ENCODE assay signal across 17 cellular contexts in the genomic region with DNA sequence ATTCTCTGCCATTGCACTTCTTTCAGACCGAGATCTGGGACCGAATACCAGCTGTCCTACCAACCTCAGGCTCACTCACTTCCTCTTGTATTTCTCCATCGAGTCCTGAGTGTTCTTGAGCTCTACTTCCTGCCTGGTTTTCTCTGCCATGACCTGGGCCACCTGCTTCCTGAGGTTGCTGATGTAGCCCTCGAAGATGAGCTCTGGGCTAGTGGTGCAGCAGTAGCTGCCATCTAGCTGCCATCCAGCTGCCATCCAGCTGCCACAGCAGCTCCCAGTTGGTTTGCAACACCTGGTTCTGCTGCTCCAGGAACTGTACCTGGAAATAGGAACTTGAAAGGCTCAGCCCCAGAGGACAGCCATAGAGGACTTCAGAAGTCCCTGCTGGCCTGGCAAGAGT. TPM values are rescaled to one million over a fixed set of nuclear protein-coding genes. Genes with fewer than 3 reads are reported as not detected.
DNase-seq lines count a peak whose midpoint lies in the region; ATAC-seq and TF ChIP-seq lines count a peak whose summit lies in the region.
"Had no signal": no experiment of that assay in that cellular context is flagged by ENCODE, and none has a peak within 500 bp of the region (broad histone marks: within the 10 kb centered on the region; RNA-seq: fewer than 3 reads in every experiment).

No MANE protein-coding gene starts in this region.

- peaks cover 4% of the 10 kb centered on the region for H3K4me1 ChIP-seq in suprapubic skin
- H3K4me1 ChIP-seq: breast epithelium had no signal

- TF ChIP-seq POLR2A in suprapubic skin (IDR thresholded peaks at IDR 0.05): no peak

- H3K36me3 ChIP-seq in suprapubic skin: no peaks in the 10 kb centered on the region
- H3K36me3 ChIP-seq: breast epithelium had no signal

- TF ChIP-seq EP300 in suprapubic skin (IDR thresholded peaks at IDR 0.05): no peak

- ATAC-seq in activated naive CD8-positive, alpha-beta T cell treated with anti-CD3 and anti-CD28 coated beads, Interleukin-2, amount 10 ng/mL, durations not matched to agents 7 days and 5 days (ENCODE audit: low read depth): peak; percentile 84
- ATAC-seq: stimulated activated naive B cell treated with anti-CD40 and anti-IgM and Interleukin-4, amounts not matched to agents 10 μg/mL and 1 μg/mL and 100 μg/mL, for 72 hours had no signal

- H3K4me3 Mint-ChIP-seq in activated naive CD8-positive, alpha-beta T cell: peak overlapping the region; percentile 53
- H3K4me3 Mint-ChIP-seq in activated naive CD8-positive, alpha-beta T cell treated with anti-CD3 and anti-CD28 coated beads for 36 hours: no peak overlapping the region
- H3K4me3 Mint-ChIP-seq in activated naive CD8-positive, alpha-beta T cell treated with anti-CD3 and anti-CD28 coated beads, Interleukin-2, amount 10 ng/mL, durations not matched to agents 7 days and 5 days: peak overlapping the region; percentile 55
- H3K4me3 Mint-ChIP-seq: stimulated activated naive B cell treated with anti-CD40 and anti-IgM and Interleukin-4, amounts not matched to agents 10 μg/mL and 1 μg/mL and 100 μg/mL, for 72 hours had no signal

- H3K27me3 ChIP-seq in suprapubic skin: peaks cover 2% of the 10 kb centered on the region
- H3K27me3 ChIP-seq: breast epithelium had no signal

- WGBS in suprapubic skin: 68% methylated on average over 4 of the region's 4 CpGs

- peaks cover 81% of the 10 kb centered on the region for H3K4me1 Mint-ChIP-seq in activated naive CD8-positive, alpha-beta T cell (ENCODE audit: low read depth)
- H3K4me1 Mint-ChIP-seq in activated naive CD8-positive, alpha-beta T cell treated with anti-CD3 and anti-CD28 coated beads for 36 hours: peaks cover 50% of the 10 kb centered on the region
- H3K4me1 Mint-ChIP-seq in activated naive CD8-positive, alpha-beta T cell treated with anti-CD3 and anti-CD28 coated beads, Interleukin-2, amount 10 ng/mL, durations not matched to agents 7 days and 5 days: peaks cover 43% of the 10 kb centered on the region
- H3K4me1 Mint-ChIP-seq: stimulated activated naive B cell treated with anti-CD40 and anti-IgM and Interleukin-4, amounts not matched to agents 10 μg/mL and 1 μg/mL and 100 μg/mL, for 72 hours had no signal

- H3K4me3 ChIP-seq in suprapubic skin: no peak overlapping the region
- H3K4me3 ChIP-seq: breast epithelium had no signal

- H3K9me3 ChIP-seq in suprapubic skin: no peaks in the 10 kb centered on the region
- H3K9me3 ChIP-seq: breast epithelium had no signal

- POLR2A ChIA-PET in activated naive CD8-positive, alpha-beta T cell treated with anti-CD3 and anti-CD28 coated beads, Interleukin-2, amount 10 ng/mL, durations not matched to agents 7 days and 5 days (lab: Charles Lee): interaction anchor here (0.7 to 1.3 kb wide), 5 partner anchors 8 to 275 kb away, joined by 3 to 5 read pairs (median 3); no protein-coding TSS in a partner anchor

- H3K27ac Mint-ChIP-seq in activated naive CD8-positive, alpha-beta T cell: peak overlapping the region; percentile 74
- H3K27ac Mint-ChIP-seq in activated naive CD8-positive, alpha-beta T cell treated with anti-CD3 and anti-CD28 coated beads for 36 hours: no peak overlapping the region
- H3K27ac Mint-ChIP-seq in activated naive CD8-positive, alpha-beta T cell treated with anti-CD3 and anti-CD28 coated beads, Interleukin-2, amount 10 ng/mL, durations not matched to agents 7 days and 5 days: peak overlapping the region; percentile 79
- H3K27ac Mint-ChIP-seq: stimulated activated naive B cell treated with anti-CD40 and anti-IgM and Interleukin-4, amounts not matched to agents 10 μg/mL and 1 μg/mL and 100 μg/mL, for 72 hours had no signal

- no peak for DNase-seq in activated naive CD8-positive, alpha-beta T cell treated with anti-CD3 and anti-CD28 coated beads for 36 hours
- DNase-seq in NCI-H2196 (lab: John Stamatoyannopoulos, UW; ENCODE audit: unreplicated experiment) (peak; percentile 49), ureter (ENCODE audit: low spot score) (peak; percentile 26), SW 1271 (lab: John Stamatoyannopoulos, UW) (no peak), suprapubic skin (ENCODE audit: low spot score in 2 of 2) (no peak), activated gamma-delta T cell treated with Interleukin-2 at 50 U/mL for 16 hours (no peak)
- peak; percentile 40 for DNase-seq in activated naive CD8-positive, alpha-beta T cell treated with anti-CD3 and anti-CD28 coated beads, Interleukin-2, amount 10 ng/mL, durations not matched to agents 7 days and 5 days
- DNase-seq: NCI-H1092; NCI-H446; stimulated activated CD4-positive, alpha-beta T cell treated with anti-CD3 and anti-CD28 coated beads, Interleukin-4, amount 100 ng/mL, for 1 hour; stimulated activated naive B cell treated with anti-CD40 and anti-IgM and Interleukin-4, amounts not matched to agents 10 μg/mL and 1 μg/mL and 100 μg/mL, for 72 hours had no signal

- H3K9me3 Mint-ChIP-seq in activated naive CD8-positive, alpha-beta T cell (ENCODE audit: low read depth): no peaks in the 10 kb centered on the region
- H3K9me3 Mint-ChIP-seq in activated naive CD8-positive, alpha-beta T cell treated with anti-CD3 and anti-CD28 coated beads for 36 hours: no peaks in the 10 kb centered on the region
- no peaks in the 10 kb centered on the region for H3K9me3 Mint-ChIP-seq in activated naive CD8-positive, alpha-beta T cell treated with anti-CD3 and anti-CD28 coated beads, Interleukin-2, amount 10 ng/mL, durations not matched to agents 7 days and 5 days
- H3K9me3 Mint-ChIP-seq: stimulated activated naive B cell treated with anti-CD40 and anti-IgM and Interleukin-4, amounts not matched to agents 10 μg/mL and 1 μg/mL and 100 μg/mL, for 72 hours had no signal

- H3K36me3 Mint-ChIP-seq in activated naive CD8-positive, alpha-beta T cell: peaks cover 2% of the 10 kb centered on the region
- H3K36me3 Mint-ChIP-seq in activated naive CD8-positive, alpha-beta T cell treated with anti-CD3 and anti-CD28 coated beads for 36 hours: no peaks in the 10 kb centered on the region
- H3K36me3 Mint-ChIP-seq in activated naive CD8-positive, alpha-beta T cell treated with anti-CD3 and anti-CD28 coated beads, Interleukin-2, amount 10 ng/mL, durations not matched to agents 7 days and 5 days: no peaks in the 10 kb centered on the region
- H3K36me3 Mint-ChIP-seq: stimulated activated naive B cell treated with anti-CD40 and anti-IgM and Interleukin-4, amounts not matched to agents 10 μg/mL and 1 μg/mL and 100 μg/mL, for 72 hours had no signal

- H3K27me3 Mint-ChIP-seq in activated naive CD8-positive, alpha-beta T cell: no peaks in the 10 kb centered on the region
- no peaks in the 10 kb centered on the region for H3K27me3 Mint-ChIP-seq in activated naive CD8-positive, alpha-beta T cell treated with anti-CD3 and anti-CD28 coated beads for 36 hours
- H3K27me3 Mint-ChIP-seq in activated naive CD8-positive, alpha-beta T cell treated with anti-CD3 and anti-CD28 coated beads, Interleukin-2, amount 10 ng/mL, durations not matched to agents 7 days and 5 days: peaks cover 4% of the 10 kb centered on the region

- no peak overlapping the region for H3K27ac ChIP-seq in suprapubic skin
- H3K27ac ChIP-seq: breast epithelium, RWPE1 had no signal

- TF ChIP-seq CTCF in suprapubic skin (IDR thresholded peaks at IDR 0.05): no peak

RNA-seq across cellular contexts. Expression of a gene that starts 15.0 kb away (rescaled TPM):
- under 1 TPM; 0.14 to 0.29 TPM for total RNA-seq in activated naive CD8-positive, alpha-beta T cell treated with anti-CD3 and anti-CD28 coated beads for 36 hours
- under 1 TPM; 0.42 to 0.60 TPM for total RNA-seq in activated naive CD8-positive, alpha-beta T cell treated with anti-CD3 and anti-CD28 coated beads, Interleukin-2, amount 10 ng/mL, durations not matched to agents 7 days and 5 days
- total RNA-seq in ureter (not detected), suprapubic skin (10 to 100 TPM in 3 of 4 donors, 1 to 10 TPM in 1; 8.7 to 27.4 (median 17.5) TPM)
- total RNA-seq: breast epithelium, glomerular endothelial cell, H1, myocyte had no signal

RNA-seq across cellular contexts. Expression of a gene that starts 18.6 kb away (rescaled TPM):
- total RNA-seq in activated naive CD8-positive, alpha-beta T cell treated with anti-CD3 and anti-CD28 coated beads for 36 hours: not detected
- total RNA-seq in activated naive CD8-positive, alpha-beta T cell treated with anti-CD3 and anti-CD28 coated beads, Interleukin-2, amount 10 ng/mL, durations not matched to agents 7 days and 5 days: not detected
- total RNA-seq in ureter: not detected
- total RNA-seq in suprapubic skin: 1,000 to 10,000 TPM in 2 of 4 donors, 100 to 1,000 TPM in 2; 357 to 1,953 (median 1,221) TPM
- total RNA-seq: breast epithelium, glomerular endothelial cell, H1, myocyte had no signal

RNA-seq across cellular contexts. Expression of a gene that starts 32.1 kb away (rescaled TPM):
- under 1 TPM in 1 of 2 experiments, not detected in 1; 0.12 TPM for total RNA-seq in activated naive CD8-positive, alpha-beta T cell treated with anti-CD3 and anti-CD28 coated beads for 36 hours
- under 1 TPM; 0.65 to 0.67 TPM for total RNA-seq in activated naive CD8-positive, alpha-beta T cell treated with anti-CD3 and anti-CD28 coated beads, Interleukin-2, amount 10 ng/mL, durations not matched to agents 7 days and 5 days
- not detected for total RNA-seq in ureter
- total RNA-seq in suprapubic skin: 10 to 100 TPM in 1 of 4 donors, 1 to 10 TPM in 3; 2.0 to 19.2 (median 8.8) TPM
- total RNA-seq: breast epithelium, glomerular endothelial cell, H1, myocyte had no signal

RNA-seq across cellular contexts. Expression of a gene that starts 46.8 kb away (rescaled TPM):
- not detected for total RNA-seq in activated naive CD8-positive, alpha-beta T cell treated with anti-CD3 and anti-CD28 coated beads for 36 hours
- total RNA-seq in activated naive CD8-positive, alpha-beta T cell treated with anti-CD3 and anti-CD28 coated beads, Interleukin-2, amount 10 ng/mL, durations not matched to agents 7 days and 5 days: not detected
- total RNA-seq in ureter (not detected), suprapubic skin (1,000 to 10,000 TPM; 4,815 to 9,656 (median 5,822) TPM)
- total RNA-seq: breast epithelium, glomerular endothelial cell, H1, myocyte had no signal

RNA-seq across cellular contexts. Expression of a gene that starts 59.7 kb away (rescaled TPM):
- not detected for total RNA-seq in activated naive CD8-positive, alpha-beta T cell treated with anti-CD3 and anti-CD28 coated beads for 36 hours
- not detected for total RNA-seq in activated naive CD8-positive, alpha-beta T cell treated with anti-CD3 and anti-CD28 coated beads, Interleukin-2, amount 10 ng/mL, durations not matched to agents 7 days and 5 days
- total RNA-seq in ureter (0.26 TPM), suprapubic skin (10 to 100 TPM in 3 of 4 donors, 1 to 10 TPM in 1; 2.0 to 44.4 (median 21.2) TPM)
- total RNA-seq: breast epithelium, glomerular endothelial cell, H1, myocyte had no signal

Comparison
In these comparisons a context has a peak if more than half of its experiments do, and no peak if none do; other contexts are left out.
1. DNase-seq: peak in NCI-H2196 (single experiment), activated naive CD8-positive, alpha-beta T cell treated with anti-CD3 and anti-CD28 coated beads, Interleukin-2, amount 10 ng/mL, durations not matched to agents 7 days and 5 days (single experiment) and ureter (single experiment); none in activated naive CD8-positive, alpha-beta T cell treated with anti-CD3 and anti-CD28 coated beads for 36 hours (single experiment), SW 1271 (0 of 2), suprapubic skin (0 of 2) and activated gamma-delta T cell treated with Interleukin-2 at 50 U/mL for 16 hours (single experiment).
2. RNA of a gene that starts 18.6 kb away (total RNA-seq): 357 to 1,953 TPM in suprapubic skin; not detected in activated naive CD8-positive, alpha-beta T cell treated with anti-CD3 and anti-CD28 coated beads, Interleukin-2, amount 10 ng/mL, durations not matched to agents 7 days and 5 days, not detected in activated naive CD8-positive, alpha-beta T cell treated with anti-CD3 and anti-CD28 coated beads for 36 hours and not detected in ureter (single experiment); every median in the first group is over 100 times any median in the second.